ENCODE assay signal across 8 cellular contexts in the genomic region with DNA sequence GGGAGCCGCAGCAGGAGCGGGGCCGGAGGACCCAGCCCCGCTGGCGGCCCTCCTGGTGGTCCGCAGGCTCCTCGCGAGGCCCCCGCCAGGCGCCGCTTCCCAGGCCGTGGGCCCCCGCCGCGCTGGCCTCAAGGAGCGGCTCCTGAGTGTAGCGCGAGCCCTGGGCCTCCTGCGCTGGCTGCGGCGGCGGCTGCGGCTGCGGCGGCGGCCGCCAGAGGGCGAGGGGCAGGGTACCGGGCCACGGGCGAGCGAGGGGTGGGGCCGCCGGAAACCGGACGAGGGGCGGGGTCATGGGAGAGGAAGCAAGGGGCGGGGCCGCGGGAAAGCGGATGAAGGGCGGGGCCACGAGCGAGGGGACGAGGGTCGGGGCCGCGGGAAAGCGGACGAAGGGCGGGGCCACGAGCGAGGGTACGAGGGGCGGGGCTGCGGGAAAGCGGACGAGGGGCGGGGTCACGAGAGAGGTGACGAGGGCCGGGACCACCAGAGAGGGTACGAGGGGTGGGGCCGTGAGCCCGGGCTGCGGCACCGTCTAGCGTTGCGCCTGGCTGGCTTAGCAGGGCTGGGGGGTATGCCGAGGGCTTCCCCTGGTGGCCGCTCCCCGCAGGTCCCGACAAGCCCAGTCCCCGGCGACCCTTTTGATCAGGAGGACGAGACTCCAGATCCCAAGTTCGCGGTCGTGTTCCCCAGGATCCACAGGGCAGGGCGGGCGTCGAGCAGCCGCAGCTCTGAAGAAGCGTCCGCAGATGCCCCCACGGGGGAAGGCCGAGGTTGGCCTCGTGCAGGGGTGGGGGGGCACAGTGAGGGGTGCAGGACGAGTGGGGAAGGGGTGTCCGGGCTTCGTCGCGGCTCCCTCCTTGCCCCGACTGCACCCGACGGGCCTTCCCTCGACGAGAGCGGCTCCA. TPM values are rescaled to one million over a fixed set of nuclear protein-coding genes. Genes with fewer than 3 reads are reported as not detected.
DNase-seq lines count a peak whose midpoint lies in the region; ATAC-seq, FAIRE-seq and TF ChIP-seq lines count a peak whose summit lies in the region.

No MANE protein-coding gene starts in this region.

- H3K4me3 ChIP-seq in AG10803 (ENCODE audit: low read length) (peak overlapping the region; percentile 64), dorsolateral prefrontal cortex (peak overlapping the region; percentile 45 to 83 (median 68)), right lobe of liver (peak overlapping the region; percentile 62 to 67 (median 64))

- CTCF ChIA-PET in activated CD4-positive, alpha-beta memory T cell treated with anti-CD3 and anti-CD28 coated beads, Interleukin-2, amount 10 ng/mL, durations not matched to agents 7 days and 5 days (lab: Charles Lee) = interaction anchor here (1.0 to 6.4 kb wide), 6 partner anchors 13 to 194 kb away, joined by 3 to 38 read pairs (median 6); a partner anchor contains a TSS

- H3K27me3 Mint-ChIP-seq in activated CD4-positive, alpha-beta memory T cell treated with anti-CD3 and anti-CD28 coated beads, Interleukin-2, amount 10 ng/mL, durations not matched to agents 7 days and 5 days = peaks cover 30% of the 10 kb centered on the region

- H3K4me1 ChIP-seq in right lobe of liver = peaks cover 0 to 5% (median 0%) of the 10 kb centered on the region in 4 donors

- peak; percentile 30 for TF ChIP-seq CTCF in AG10803 (conservative IDR thresholded peaks at IDR 0.05; ENCODE audit: low read length)
- peak in 51 of 56 donors; percentile 6 to 84 (median 56) for TF ChIP-seq CTCF in dorsolateral prefrontal cortex (IDR thresholded peaks at IDR 0.05 in 54 of 56, conservative IDR thresholded peaks at IDR 0.05 in 2 of 56; ENCODE audit: low read depth in 1 of 56, partially characterized antibody in 56 of 56)
- TF ChIP-seq CTCF in right lobe of liver (IDR thresholded peaks at IDR 0.05) = peak; percentile 44 to 81 (median 60)

- POLR2A ChIA-PET in activated CD4-positive, alpha-beta memory T cell treated with anti-CD3 and anti-CD28 coated beads, Interleukin-2, amount 10 ng/mL, durations not matched to agents 7 days and 5 days (lab: Charles Lee) = interaction anchor here (0.6 to 2.4 kb wide), 6 partner anchors 13 to 300 kb away, joined by 3 to 12 read pairs (median 5); a partner anchor contains a TSS

- H3K4me3 Mint-ChIP-seq in activated CD4-positive, alpha-beta memory T cell treated with anti-CD3 and anti-CD28 coated beads, Interleukin-2, amount 10 ng/mL, durations not matched to agents 7 days and 5 days = peak overlapping the region; percentile 69

- under 1% methylated on average over 30 of the region's 99 CpGs for WGBS in right lobe of liver (ENCODE audit: insufficient coverage, low coverage, low lambda C conversion rate, missing lambda C conversion rate)

- peak; percentile 88 for FAIRE-seq in GM19239 (lab: Jason Lieb, UNC)

- H3K27me3 ChIP-seq in dorsolateral prefrontal cortex = peaks cover 0 to 16% (median 0%) of the 10 kb centered on the region in 45 donors
- H3K27me3 ChIP-seq in right lobe of liver = no peaks in the 10 kb centered on the region

- peak; percentile 76 for TF ChIP-seq POLR2A in right lobe of liver (IDR thresholded peaks at IDR 0.05)

- H3K27ac ChIP-seq in dorsolateral prefrontal cortex (peak overlapping the region; percentile 5 to 97 (median 90)), right lobe of liver (peak overlapping the region; percentile 82 to 91 (median 87))

- DNase-seq in AG10803 (ENCODE audit: low read depth) (peak; percentile 77), GM19239 (ENCODE audit: insufficient read length, low spot score) (peak; percentile 99), NCI-H748 (lab: John Stamatoyannopoulos, UW; ENCODE audit: unreplicated experiment) (peak; percentile 89), dorsolateral prefrontal cortex (peak; percentile 84 to 94 (median 89)), right lobe of liver (peak; percentile 96 to 98 (median 98))
- peak; percentile 97 for DNase-seq in activated CD4-positive, alpha-beta memory T cell treated with anti-CD3 and anti-CD28 coated beads, Interleukin-2, amount 10 ng/mL, durations not matched to agents 7 days and 5 days
- DNase-seq in stimulated activated CD4-positive, alpha-beta T cell treated with anti-CD3 and anti-CD28 coated beads, Interleukin-2, amount 100 ng/mL, for 48 hours = peak; percentile 97 to 99

- no peaks in the 10 kb centered on the region for H3K36me3 ChIP-seq in right lobe of liver

- no peaks in the 10 kb centered on the region for H3K9me3 Mint-ChIP-seq in activated CD4-positive, alpha-beta memory T cell treated with anti-CD3 and anti-CD28 coated beads, Interleukin-2, amount 10 ng/mL, durations not matched to agents 7 days and 5 days

- no peaks in the 10 kb centered on the region for H3K9me3 ChIP-seq in right lobe of liver

- H3K27ac Mint-ChIP-seq in activated CD4-positive, alpha-beta memory T cell treated with anti-CD3 and anti-CD28 coated beads, Interleukin-2, amount 10 ng/mL, durations not matched to agents 7 days and 5 days = peak overlapping the region; percentile 47

- ATAC-seq in HG03571 (IDR thresholded peaks at IDR 0.05; ENCODE audit: unreplicated experiment) (peak; percentile 55), right lobe of liver (peak; percentile 92 to 94 (median 92))

- intact Hi-C loops in dorsolateral prefrontal cortex (cut with DNase I) (loop anchor here (2.0 kb wide), 2 partner anchors 72 to 162 kb away; a partner anchor contains a TSS), right lobe of liver (cut with DNase I) (loop anchor here in 1 of 2 donors (5.0 kb wide), 1 partner anchor 72 kb away; a partner anchor contains a TSS)

- peaks cover 15% of the 10 kb centered on the region for H3K4me1 Mint-ChIP-seq in activated CD4-positive, alpha-beta memory T cell treated with anti-CD3 and anti-CD28 coated beads, Interleukin-2, amount 10 ng/mL, durations not matched to agents 7 days and 5 days

- no peaks in the 10 kb centered on the region for H3K36me3 Mint-ChIP-seq in activated CD4-positive, alpha-beta memory T cell treated with anti-CD3 and anti-CD28 coated beads, Interleukin-2, amount 10 ng/mL, durations not matched to agents 7 days and 5 days (ENCODE audit: low read depth)

RNA-seq across cellular contexts. Expression of a gene that starts 1.7 kb away (rescaled TPM):
- 10 to 100 TPM; 11.3 to 13.7 TPM for total RNA-seq in activated CD4-positive, alpha-beta memory T cell treated with anti-CD3 and anti-CD28 coated beads, Interleukin-2, amount 10 ng/mL, durations not matched to agents 7 days and 5 days
- 100 to 1,000 TPM in 71 of 120 experiments, 10 to 100 TPM in 49; 51.8 to 266 (median 108) TPM for total RNA-seq in dorsolateral prefrontal cortex
- total RNA-seq in right lobe of liver = 100 to 1,000 TPM in 1 of 6 experiments, 10 to 100 TPM in 5; 26.4 to 104 (median 52.9) TPM

RNA-seq across cellular contexts. Expression of a gene that starts 44.0 kb away (rescaled TPM):
- total RNA-seq in activated CD4-positive, alpha-beta memory T cell treated with anti-CD3 and anti-CD28 coated beads, Interleukin-2, amount 10 ng/mL, durations not matched to agents 7 days and 5 days = not detected
- 10 to 100 TPM in 18 of 120 experiments, 1 to 10 TPM in 101, under 1 TPM in 1; 0.95 to 34.0 (median 5.6) TPM for total RNA-seq in dorsolateral prefrontal cortex
- under 1 TPM in 5 of 6 experiments, not detected in 1; 0.06 to 0.78 (median 0.29) TPM for total RNA-seq in right lobe of liver

Comparison
In these comparisons a context has a peak if more than half of its experiments do, and no peak if none do; other contexts are left out.
1. Peak in every context shown above with its lines: DNase-seq, ATAC-seq, H3K4me3 ChIP-seq and H3K27ac ChIP-seq.